14 cellular contexts compared by ENCODE assay signal in genomic region chr19:1841209-1841924, GRCh38. TPM values are rescaled to one million over a fixed set of nuclear protein-coding genes. Genes with fewer than 3 reads are reported as not detected.
DNase-seq lines count a peak whose midpoint lies in the region; ATAC-seq and TF ChIP-seq lines count a peak whose summit lies in the region.
"Had no signal": no experiment of that assay in that cellular context is flagged by ENCODE, and none has a peak within 500 bp of the region (broad histone marks: within the 10 kb centered on the region; RNA-seq: fewer than 3 reads in every experiment).

No MANE protein-coding gene starts in this region.

- intact Hi-C loops in CD14-positive monocyte (cut with micrococcal nuclease): no loop called here

- no peak overlapping the region for H3K4me3 ChIP-seq in GM23338
- peak overlapping the region; percentile 12 for H3K4me3 ChIP-seq in rectal smooth muscle tissue (ENCODE audit: low read length)

- H3K36me3 ChIP-seq in GM23338 (ENCODE audit: insufficient read depth) (no peaks in the 10 kb centered on the region), rectal smooth muscle tissue (ENCODE audit: control insufficient read depth, insufficient read depth, low read length) (no peaks in the 10 kb centered on the region)

- CTCF ChIA-PET in WTC11 (lab: Charles Lee): interaction anchor here (0.5 to 6.1 kb wide), 5 partner anchors 13 to 312 kb away, joined by 3 to 63 read pairs (median 3); no protein-coding TSS in a partner anchor

- H3K36me3 Mint-ChIP-seq in GM23338 (ENCODE audit: low read depth) (no peaks in the 10 kb centered on the region; the same call in 2 of the 3 replicates), WTC11 (no peaks in the 10 kb centered on the region), CD14-positive monocyte (peaks cover 9 to 53% of the 10 kb centered on the region in 2 donors)
- H3K36me3 Mint-ChIP-seq: activated naive CD8-positive, alpha-beta T cell had no signal

- H3K27me3 Mint-ChIP-seq in GM23338 (ENCODE audit: insufficient read depth, low read depth, poor library complexity) (peaks cover 13% of the 10 kb centered on the region), WTC11 (ENCODE audit: low read depth) (no peaks in the 10 kb centered on the region), CD14-positive monocyte (ENCODE audit: low read depth in 3 of 3) (peaks cover 0 to 1% (median 0%) of the 10 kb centered on the region in 3 donors)
- H3K27me3 Mint-ChIP-seq: activated naive CD8-positive, alpha-beta T cell had no signal

- ATAC-seq in GM23338 (no peak), WTC11 (no peak), HG02981 (IDR thresholded peaks at IDR 0.05; ENCODE audit: unreplicated experiment) (no peak)

- DNase-seq in GM23338 (ENCODE audit: low spot score): no peak
- no peak for DNase-seq in WTC11 (ENCODE audit: low spot score)
- peak; percentile 34 for DNase-seq in hepatic stellate cell (ENCODE audit: low spot score)
- no peak for DNase-seq in 8988T
- DNase-seq in CD14-positive monocyte (ENCODE audit: low spot score): no peak
- no peak for DNase-seq in NCI-H226
- DNase-seq: EL; NCI-H1048; RPMI8226; stimulated activated CD4-positive, alpha-beta T cell treated with anti-CD3 and anti-CD28 coated beads, Interleukin-15, amount 100 ng/mL, for 24 hours; stimulated activated CD8-positive, alpha-beta memory T cell treated with anti-CD3 and anti-CD28 coated beads, Interleukin-4, amount 100 ng/mL, for 48 hours had no signal

- H3K27ac Mint-ChIP-seq in GM23338 (peak overlapping the region; percentile 28; the same call in 1 of the 2 replicates), WTC11 (peak overlapping the region; percentile 63), CD14-positive monocyte (peak overlapping the region in 1 of 7 donors; percentile 67)
- H3K27ac Mint-ChIP-seq: activated naive CD8-positive, alpha-beta T cell had no signal

- H3K4me1 ChIP-seq in GM23338 (ENCODE audit: insufficient read depth) (no peaks in the 10 kb centered on the region; the same call in 1 of the 2 replicates), rectal smooth muscle tissue (ENCODE audit: control insufficient read depth, insufficient read depth, low read length) (no peaks in the 10 kb centered on the region)

- H2AFZ ChIP-seq in GM23338: no peak overlapping the region

- TF ChIP-seq CTCF in GM23338 (conservative IDR thresholded peaks at IDR 0.05; ENCODE audit: low read depth in 2 of 2) (no peak), WTC11 (IDR thresholded peaks at IDR 0.05) (no peak), CD14-positive monocyte (IDR thresholded peaks at IDR 0.05) (no peak)

- H3F3A ChIP-seq in GM23338 (replicated peaks; ENCODE audit: low read depth): peaks cover 10% of the 10 kb centered on the region

- no peaks in the 10 kb centered on the region for H3K9me2 ChIP-seq in GM23338 (ENCODE audit: insufficient read depth)

- no peak overlapping the region for H3K4me2 ChIP-seq in GM23338

- peaks cover 96% of the 10 kb centered on the region for H3K79me2 ChIP-seq in GM23338 (replicated peaks; ENCODE audit: insufficient read depth)

- H3K9ac ChIP-seq in rectal smooth muscle tissue (ENCODE audit: low read length): no peak overlapping the region

- H3K9me3 Mint-ChIP-seq in GM23338: no peaks in the 10 kb centered on the region
- H3K9me3 Mint-ChIP-seq in WTC11: no peaks in the 10 kb centered on the region
- no peaks in the 10 kb centered on the region for H3K9me3 Mint-ChIP-seq in CD14-positive monocyte

- peaks cover 23% of the 10 kb centered on the region for H4K20me1 ChIP-seq in GM23338 (replicated peaks; ENCODE audit: insufficient read depth)

- H3K27me3 ChIP-seq in GM23338 (ENCODE audit: insufficient read depth) (no peaks in the 10 kb centered on the region), rectal smooth muscle tissue (ENCODE audit: control insufficient read depth, insufficient read depth, low read length) (no peaks in the 10 kb centered on the region)

- H3K27ac ChIP-seq in GM23338 (ENCODE audit: low read depth) (no peak overlapping the region), rectal smooth muscle tissue (ENCODE audit: low read depth, low read length) (no peak overlapping the region)

- peaks cover 15% of the 10 kb centered on the region for H3K4me1 Mint-ChIP-seq in GM23338
- 0 out of 2 replicates have a peak, but pooled peaks cover 8% of the 10 kb centered on the region for H3K4me1 Mint-ChIP-seq in WTC11
- H3K4me1 Mint-ChIP-seq in CD14-positive monocyte: peaks cover 46% of the 10 kb centered on the region

- no peak overlapping the region; the same call in 2 of the 3 replicates for H3K4me3 Mint-ChIP-seq in GM23338
- no peak overlapping the region for H3K4me3 Mint-ChIP-seq in WTC11
- H3K4me3 Mint-ChIP-seq in CD14-positive monocyte: no peak overlapping the region
- H3K4me3 Mint-ChIP-seq: activated naive CD8-positive, alpha-beta T cell had no signal

- POLR2A ChIA-PET in WTC11 (lab: Charles Lee): interaction anchor here (0.6 kb wide), 1 partner anchor 178 kb away, joined by 3 read pairs; no protein-coding TSS in a partner anchor

TF ChIP-seq in GM23338, 12 proteins besides CTCF, POLR2A, EP300 and RAD21 (continues in another document):
- TF ChIP-seq REST (IDR thresholded peaks at IDR 0.05; ENCODE audit: unreplicated experiment) (no peak), CREB1 (CRISPR knock-in tag; IDR thresholded peaks at IDR 0.05; ENCODE audit: low read depth) (no peak), ZNF114 (CRISPR knock-in tag; IDR thresholded peaks at IDR 0.05) (no peak)

TF ChIP-seq in WTC11, 78 proteins besides CTCF, POLR2A, EP300 and RAD21:
- TF ChIP-seq SMAD4 (CRISPR knock-in tag; IDR thresholded peaks at IDR 0.05) (no peak), ZNF138 (CRISPR knock-in tag; conservative IDR thresholded peaks at IDR 0.05) (no peak), ERG (CRISPR knock-in tag; IDR thresholded peaks at IDR 0.05) (no peak), TP53 (CRISPR knock-in tag; IDR thresholded peaks at IDR 0.05) (no peak), NFYB (CRISPR knock-in tag; conservative IDR thresholded peaks at IDR 0.05; ENCODE audit: low read depth) (no peak), ESRRA (CRISPR knock-in tag; IDR thresholded peaks at IDR 0.05; ENCODE audit: borderline replicate concordance) (no peak), ARID4B (CRISPR knock-in tag; IDR thresholded peaks at IDR 0.05; ENCODE audit: borderline replicate concordance) (no peak)

RNA-seq across cellular contexts. Expression of gene REXO1, which starts 6.9 kb away (rescaled TPM):
- total RNA-seq in GM23338 (2014; rRNA removed; shearing (Covaris generic)): 28.4 and 90.1 TPM in 2 replicates
- polyA plus RNA-seq in GM23338 (2016; fragmentation: Nextera tagmentation; extraction: Ambion mirVana): 20.2 and 23.5 TPM in 2 replicates
- 48.9 to 61.1 TPM (median 50.1 TPM) in 3 replicates for total RNA-seq in WTC11 (2021)
- 1 to 10 TPM; 2.8 to 3.0 TPM for polyA plus RNA-seq in CD14-positive monocyte

RNA-seq across cellular contexts. Expression of gene KLF16, which starts 22.0 kb away (rescaled TPM):
- 20.2 and 22.0 TPM in 2 replicates for total RNA-seq in GM23338 (2014; rRNA removed; shearing (Covaris generic))
- polyA plus RNA-seq in GM23338 (2016; fragmentation: Nextera tagmentation; extraction: Ambion mirVana) (8.9 and 12.3 TPM in 2 replicates), CD14-positive monocyte (under 1 TPM; 0.51 to 0.67 TPM)
- 54.4 to 64.0 TPM (median 55.4 TPM) in 3 replicates for total RNA-seq in WTC11 (2021)

RNA-seq across cellular contexts. Expression of gene ATP8B3, which starts 29.3 kb away (rescaled TPM):
- total RNA-seq in GM23338 (2014; rRNA removed; shearing (Covaris generic)): 2.8 and 6.0 TPM in 2 replicates
- polyA plus RNA-seq in GM23338 (2016; fragmentation: Nextera tagmentation; extraction: Ambion mirVana) (1.7 and 2.1 TPM in 2 replicates), CD14-positive monocyte (1 to 10 TPM; 1.6 to 1.8 TPM)
- total RNA-seq in WTC11 (2021): 5.5 to 8.2 TPM (median 8.0 TPM) in 3 replicates

RNA-seq across cellular contexts. Expression of gene ABHD17A, which starts 43.9 kb away (rescaled TPM):
- 68.8 and 99.9 TPM in 2 replicates for total RNA-seq in GM23338 (2014; rRNA removed; shearing (Covaris generic))
- polyA plus RNA-seq in GM23338 (2016; fragmentation: Nextera tagmentation; extraction: Ambion mirVana) (34.2 and 37.1 TPM in 2 replicates), CD14-positive monocyte (10 to 100 TPM; 69.8 to 79.0 TPM)
- 55.0 to 60.7 TPM (median 57.3 TPM) in 3 replicates for total RNA-seq in WTC11 (2021)
